In genomic region chr2:176473851-176474250, GRCh38 we compare ENCODE assay signal across 12 cellular contexts.
"Had no signal": no experiment of that assay in that cellular context is flagged by ENCODE, and none has a peak within 500 bp of the region (broad histone marks: within the 10 kb centered on the region; RNA-seq: fewer than 3 reads in every experiment).

No MANE protein-coding gene starts in this region.

- H3K4me3 ChIP-seq: thyroid gland had no signal

- DNase-seq: activated CD4-positive, alpha-beta T cell treated with anti-CD3 and anti-CD28 coated beads for 4 hours; activated effector memory CD4-positive, alpha-beta T cell treated with Interleukin-2 at 50 U/mL for 16 hours; activated T-cell treated with anti-CD3 and anti-CD28 coated beads for 4 hours; mesendoderm; retina had no signal

- H3K9ac ChIP-seq: parathyroid adenoma had no signal

- H3K27ac ChIP-seq: parathyroid adenoma, thyroid gland had no signal

- H3K79me2 ChIP-seq: parathyroid adenoma had no signal

- H2AFZ ChIP-seq: parathyroid adenoma had no signal

- H3K4me1 ChIP-seq: parathyroid adenoma, thyroid gland had no signal

- H3K9me3 ChIP-seq: heart left ventricle, thyroid gland had no signal

- H3K36me3 ChIP-seq: heart left ventricle, thyroid gland had no signal

- FAIRE-seq: astrocyte, frontal cortex, islet of Langerhans, urothelium cell line had no signal
